ENCODE assay signal across 1 cellular context in the genomic region with DNA sequence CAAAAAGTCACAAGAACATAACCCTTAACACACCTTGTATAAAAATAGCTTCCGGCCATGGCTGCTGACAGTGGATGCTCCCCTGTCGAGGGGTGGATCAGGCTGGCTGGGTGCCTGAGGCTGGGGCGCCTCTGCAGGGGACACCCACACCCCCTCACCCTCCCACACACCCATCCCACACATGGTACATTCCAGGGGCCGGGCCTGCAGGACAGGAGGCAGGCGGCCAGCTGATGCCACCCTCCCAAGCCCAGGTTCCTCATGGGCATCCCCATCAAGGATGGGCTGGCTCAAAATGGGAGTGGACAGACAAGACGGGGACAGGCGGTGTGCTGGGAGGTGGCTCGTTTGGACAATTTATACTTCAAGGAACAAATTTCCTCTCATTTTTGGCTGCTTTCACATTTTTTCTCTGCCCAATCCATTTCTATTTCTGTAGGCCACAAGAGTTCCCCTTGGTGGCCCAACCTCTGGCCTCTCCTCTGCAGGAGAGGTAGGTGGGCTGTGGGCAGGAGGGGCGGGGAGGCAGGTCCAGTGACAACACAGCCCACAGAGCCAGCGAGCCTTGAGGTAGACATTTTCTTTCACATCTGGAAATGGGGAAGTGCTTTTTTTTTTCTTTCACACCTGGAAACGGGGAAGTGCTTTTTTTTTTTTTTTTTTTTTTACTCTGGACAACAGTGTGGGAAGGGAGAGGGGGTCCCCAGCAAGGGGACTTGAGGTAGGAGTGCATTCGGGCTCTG.
TF ChIP-seq lines count a peak whose summit lies in the region.

No MANE protein-coding gene starts in this region.

TF ChIP-seq in K562, 482 proteins besides CTCF, POLR2A, EP300 and RAD21:
- no peak for TF ChIP-seq POLR2H (tag; IDR thresholded peaks at IDR 0.05; ENCODE audit: low read depth)
- TF ChIP-seq MED1 (CRISPR knock-in tag; IDR thresholded peaks at IDR 0.05; ENCODE audit: borderline replicate concordance): no peak
- TF ChIP-seq CEBPG (CRISPR knock-in tag; IDR thresholded peaks at IDR 0.05): no peak
- TF ChIP-seq CEBPG (tag; conservative IDR thresholded peaks at IDR 0.05 in 1 of 2, IDR thresholded peaks at IDR 0.05 in 1 of 2): no peak
- TF ChIP-seq, protein P1, sequence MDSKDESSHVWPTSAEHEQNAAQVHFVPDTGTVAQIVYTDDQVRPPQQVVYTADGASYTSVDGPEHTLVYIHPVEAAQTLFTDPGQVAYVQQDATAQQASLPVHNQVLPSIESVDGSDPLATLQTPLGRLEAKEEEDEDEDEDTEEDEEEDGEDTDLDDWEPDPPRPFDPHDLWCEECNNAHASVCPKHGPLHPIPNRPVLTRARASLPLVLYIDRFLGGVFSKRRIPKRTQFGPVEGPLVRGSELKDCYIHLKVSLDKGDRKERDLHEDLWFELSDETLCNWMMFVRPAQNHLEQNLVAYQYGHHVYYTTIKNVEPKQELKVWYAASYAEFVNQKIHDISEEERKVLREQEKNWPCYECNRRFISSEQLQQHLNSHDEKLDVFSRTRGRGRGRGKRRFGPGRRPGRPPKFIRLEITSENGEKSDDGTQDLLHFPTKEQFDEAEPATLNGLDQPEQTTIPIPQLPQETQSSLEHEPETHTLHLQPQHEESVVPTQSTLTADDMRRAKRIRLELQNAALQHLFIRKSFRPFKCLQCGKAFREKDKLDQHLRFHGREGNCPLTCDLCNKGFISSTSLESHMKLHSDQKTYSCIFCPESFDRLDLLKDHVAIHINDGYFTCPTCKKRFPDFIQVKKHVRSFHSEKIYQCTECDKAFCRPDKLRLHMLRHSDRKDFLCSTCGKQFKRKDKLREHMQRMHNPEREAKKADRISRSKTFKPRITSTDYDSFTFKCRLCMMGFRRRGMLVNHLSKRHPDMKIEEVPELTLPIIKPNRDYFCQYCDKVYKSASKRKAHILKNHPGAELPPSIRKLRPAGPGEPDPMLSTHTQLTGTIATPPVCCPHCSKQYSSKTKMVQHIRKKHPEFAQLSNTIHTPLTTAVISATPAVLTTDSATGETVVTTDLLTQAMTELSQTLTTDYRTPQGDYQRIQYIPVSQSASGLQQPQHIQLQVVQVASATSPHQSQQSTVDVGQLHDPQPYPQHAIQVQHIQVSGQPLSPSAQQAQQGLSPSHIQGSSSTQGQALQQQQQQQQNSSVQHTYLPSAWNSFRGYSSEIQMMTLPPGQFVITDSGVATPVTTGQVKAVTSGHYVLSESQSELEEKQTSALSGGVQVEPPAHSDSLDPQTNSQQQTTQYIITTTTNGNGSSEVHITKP (IDR thresholded peaks at IDR 0.05; ENCODE audit: partially characterized antibody): peak; percentile 84
- TF ChIP-seq C11orf30 (IDR thresholded peaks at IDR 0.05; ENCODE audit: low read depth): no peak
- peak; percentile 96 for TF ChIP-seq SPI1 (IDR thresholded peaks at IDR 0.05; ENCODE audit: borderline replicate concordance, low read depth, low read length)
- no peak for TF ChIP-seq PTRF (tag; IDR thresholded peaks at IDR 0.05)
- no peak for TF ChIP-seq MCM3 (IDR thresholded peaks at IDR 0.05)
- TF ChIP-seq ZNF384 (IDR thresholded peaks at IDR 0.05; ENCODE audit: low read depth, low read length): peak; percentile 82
- TF ChIP-seq EGR1 (conservative IDR thresholded peaks at IDR 0.05): peak; percentile 52; the same call in 1 of the 2 replicates
- TF ChIP-seq KDM1A (IDR thresholded peaks at IDR 0.05): no peak
